22 cellular contexts compared by ENCODE assay signal in the genomic region with DNA sequence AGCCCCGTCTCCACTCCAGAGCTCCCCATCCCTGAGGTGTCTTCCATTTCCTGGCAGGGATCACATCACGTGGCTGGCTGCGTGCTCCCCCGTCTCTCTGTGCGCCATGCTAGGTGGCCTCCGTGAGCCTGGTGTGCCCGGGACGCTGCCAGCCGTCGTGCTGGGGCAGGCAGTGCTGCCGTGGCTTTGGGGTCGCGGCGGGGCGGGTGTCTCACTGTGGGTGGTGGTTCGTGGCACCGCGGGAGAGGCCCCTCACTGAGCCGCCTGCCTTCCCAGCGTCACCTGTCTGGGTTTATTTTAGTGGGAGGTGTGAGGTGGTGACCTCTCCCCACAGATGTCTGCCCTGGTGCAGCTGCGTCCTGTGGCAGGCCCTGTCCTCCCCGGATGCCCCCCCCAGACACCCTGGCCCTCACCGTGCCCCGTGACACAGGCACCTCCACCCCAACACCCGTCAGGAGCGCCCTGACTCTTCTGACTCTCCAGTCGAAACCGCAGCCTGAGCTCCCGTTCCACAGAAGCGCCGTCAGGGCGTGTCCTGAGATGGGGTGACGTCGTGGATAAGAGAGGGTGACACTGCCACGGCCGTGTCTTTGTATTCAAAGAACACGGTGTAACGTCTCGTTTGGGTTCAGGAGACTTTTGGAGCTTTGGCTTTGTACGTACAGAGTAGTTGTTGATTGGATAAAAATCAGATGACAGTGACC.
"Had no signal": no experiment of that assay in that cellular context is flagged by ENCODE, and none has a peak within 500 bp of the region (broad histone marks: within the 10 kb centered on the region; RNA-seq: fewer than 3 reads in every experiment).

No MANE protein-coding gene starts in this region.

- H3K27me3 ChIP-seq: brain microvascular endothelial cell, sigmoid colon, testis, transverse colon had no signal

- H2AFZ ChIP-seq: parathyroid adenoma had no signal

- H3K9me3 Mint-ChIP-seq: nephron progenitor cell had no signal

- H3K4me1 ChIP-seq: parathyroid adenoma, testis had no signal

- H3K27me3 Mint-ChIP-seq: T-helper 17 cell had no signal

- H3K27ac Mint-ChIP-seq: activated naive CD8-positive, alpha-beta T cell treated with anti-CD3 and anti-CD28 coated beads for 36 hours; nephron progenitor cell; T-helper 17 cell had no signal

- H3K4me3 Mint-ChIP-seq: activated naive CD8-positive, alpha-beta T cell treated with anti-CD3 and anti-CD28 coated beads for 36 hours; nephron progenitor cell; T-helper 17 cell had no signal

- H3K4me3 ChIP-seq: sigmoid colon, testis, transverse colon had no signal

- H3K27ac ChIP-seq: brain microvascular endothelial cell, parathyroid adenoma, sigmoid colon, testis, transverse colon, WERI-Rb-1 had no signal

- ATAC-seq: activated CD4-positive, CD25-positive, alpha-beta regulatory T cell treated with anti-CD3 and anti-CD28 coated beads, Interleukin-2, amount 50 U/mL, for 24 hours; stimulated activated naive CD8-positive, alpha-beta T cell treated with anti-CD3 and anti-CD28 coated beads, Interleukin-15, Interleukin-2, amounts not matched to agents 100 U/mL and 50 U/mL, for 24 hours; T-helper 17 cell had no signal

- H3K9me3 ChIP-seq: sigmoid colon, testis, transverse colon had no signal

- DNase-seq: activated CD4-positive, alpha-beta T cell treated with anti-CD3 and anti-CD28 coated beads for 48 hours; activated CD4-positive, alpha-beta T cell treated with anti-CD3 and anti-CD28 coated beads, Interleukin-2, amount 50 U/mL, for 48 hours; activated CD8-positive, alpha-beta memory T cell treated with anti-CD3 and anti-CD28 coated beads for 24 hours; activated effector memory CD4-positive, alpha-beta T cell treated with Interleukin-2 at 50 U/mL for 16 hours; activated naive CD4-positive, alpha-beta T cell treated with Interleukin-2 at 50 U/mL for 16 hours; activated naive CD8-positive, alpha-beta T cell treated with anti-CD3 and anti-CD28 coated beads for 36 hours; brain microvascular endothelial cell; cortex of kidney; hippocampal formation; immature natural killer cell; nephron progenitor cell; sigmoid colon; small intestine; stimulated activated CD4-positive, alpha-beta T cell treated with anti-CD3 and anti-CD28 coated beads, Interleukin-1b, Interleukin-23, amount 100 ng/mL, for 48 hours; stimulated activated naive CD8-positive, alpha-beta T cell treated with anti-CD3 and anti-CD28 coated beads, Interleukin-15, Interleukin-2, amounts not matched to agents 100 U/mL and 50 U/mL, for 24 hours; T-helper 17 cell; T1000; testis; transverse colon; WERI-Rb-1 had no signal

- H3K9ac ChIP-seq: parathyroid adenoma had no signal
